12 cellular contexts compared by ENCODE assay signal in genomic region chr5:177098103-177098771, GRCh38. TPM values are rescaled to one million over a fixed set of nuclear protein-coding genes. Genes with fewer than 3 reads are reported as not detected.
DNase-seq lines count a peak whose midpoint lies in the region; ATAC-seq and TF ChIP-seq lines count a peak whose summit lies in the region.
"Had no signal": no experiment of that assay in that cellular context is flagged by ENCODE, and none has a peak within 500 bp of the region (broad histone marks: within the 10 kb centered on the region; RNA-seq: fewer than 3 reads in every experiment).

No MANE protein-coding gene starts in this region.

- H3K79me2 ChIP-seq in GM23248 (ENCODE audit: insufficient read depth) (no peaks in the 10 kb centered on the region), hepatocyte (no peaks in the 10 kb centered on the region)
- H3K79me2 ChIP-seq: parathyroid adenoma had no signal

- peak; percentile 51 for DNase-seq in GM23248
- no peak for DNase-seq in WERI-Rb-1
- no peak for DNase-seq in hepatocyte (ENCODE audit: low spot score)
- DNase-seq in gastrocnemius medialis = no peak
- DNase-seq in GM13976 (ENCODE audit: low spot score) = no peak
- no peak for DNase-seq in naive thymus-derived CD4-positive, alpha-beta T cell
- DNase-seq in NCI-H2196 (lab: John Stamatoyannopoulos, UW; ENCODE audit: unreplicated experiment) = no peak
- DNase-seq in NCI-H345 (lab: John Stamatoyannopoulos, UW) = no peak
- DNase-seq: amniotic stem cell, MV-4-11 had no signal

- H3K9ac ChIP-seq in GM23248 = no peak overlapping the region
- H3K9ac ChIP-seq: parathyroid adenoma had no signal

- H3K27ac ChIP-seq in GM23248 (no peak overlapping the region), WERI-Rb-1 (peak overlapping the region; percentile 40), hepatocyte (no peak overlapping the region), gastrocnemius medialis (no peak overlapping the region)
- H3K27ac ChIP-seq in naive thymus-derived CD4-positive, alpha-beta T cell (ENCODE audit: low read depth, low read length) = no peak overlapping the region
- H3K27ac ChIP-seq: parathyroid adenoma had no signal

- H3K4me1 Mint-ChIP-seq in naive thymus-derived CD4-positive, alpha-beta T cell = peaks cover 0 to 2% (median 0%) of the 10 kb centered on the region in 7 donors

- H2AFZ ChIP-seq in GM23248 (no peak overlapping the region), hepatocyte (no peak overlapping the region)
- H2AFZ ChIP-seq: parathyroid adenoma had no signal

- no peak overlapping the region for H3K4me2 ChIP-seq in GM23248 (ENCODE audit: unreplicated experiment)
- H3K4me2 ChIP-seq in hepatocyte = peak overlapping the region; percentile 35

- TF ChIP-seq CTCF in WERI-Rb-1 (IDR thresholded peaks at IDR 0.05; ENCODE audit: low read depth, low read length) = no peak
- TF ChIP-seq CTCF in hepatocyte (IDR thresholded peaks at IDR 0.05; ENCODE audit: poor library complexity) = no peak
- no peak for TF ChIP-seq CTCF in gastrocnemius medialis (IDR thresholded peaks at IDR 0.05 in 4 of 5, conservative IDR thresholded peaks at IDR 0.05 in 1 of 5)
- no peak for TF ChIP-seq CTCF in GM13976 (IDR thresholded peaks at IDR 0.05; ENCODE audit: borderline replicate concordance, control extremely low read depth, extremely low read depth, insufficient read depth, missing control alignments)

- H3K4me1 ChIP-seq in GM23248 (ENCODE audit: insufficient read depth) = no peaks in the 10 kb centered on the region
- H3K4me1 ChIP-seq in hepatocyte (ENCODE audit: insufficient read depth) = peaks cover 16% of the 10 kb centered on the region
- peaks cover 0 to 9% of the 10 kb centered on the region in 2 donors for H3K4me1 ChIP-seq in gastrocnemius medialis
- no peaks in the 10 kb centered on the region for H3K4me1 ChIP-seq in naive thymus-derived CD4-positive, alpha-beta T cell (ENCODE audit: control insufficient read depth in 2 of 2, insufficient read depth in 2 of 2, low read length in 2 of 2)
- H3K4me1 ChIP-seq: parathyroid adenoma had no signal

- H3K27me3 Mint-ChIP-seq in naive thymus-derived CD4-positive, alpha-beta T cell = peaks cover 0 to 8% (median 0%) of the 10 kb centered on the region in 5 donors

- no peak overlapping the region for H3K4me3 Mint-ChIP-seq in naive thymus-derived CD4-positive, alpha-beta T cell

- H3K36me3 Mint-ChIP-seq in naive thymus-derived CD4-positive, alpha-beta T cell = no peaks in the 10 kb centered on the region

- H3K9me3 ChIP-seq in GM23248 (ENCODE audit: low read depth) (no peaks in the 10 kb centered on the region), WERI-Rb-1 (ENCODE audit: severe bottlenecking) (no peaks in the 10 kb centered on the region), hepatocyte (ENCODE audit: low read depth) (no peaks in the 10 kb centered on the region), gastrocnemius medialis (no peaks in the 10 kb centered on the region)
- no peaks in the 10 kb centered on the region for H3K9me3 ChIP-seq in naive thymus-derived CD4-positive, alpha-beta T cell (ENCODE audit: control insufficient read depth in 2 of 3, low read length in 3 of 3)
- H3K9me3 ChIP-seq: tibial nerve had no signal

- no peaks in the 10 kb centered on the region for H3K9me3 Mint-ChIP-seq in naive thymus-derived CD4-positive, alpha-beta T cell

- intact Hi-C loops in gastrocnemius medialis (cut with DNase I; ENCODE audit: low total_unique reads) = no loop called here
- intact Hi-C loops in naive thymus-derived CD4-positive, alpha-beta T cell (cut with micrococcal nuclease) = no loop called here

- no peaks in the 10 kb centered on the region for H4K20me1 ChIP-seq in GM23248 (ENCODE audit: insufficient read depth)
- no peaks in the 10 kb centered on the region for H4K20me1 ChIP-seq in hepatocyte (ENCODE audit: insufficient read depth, poor library complexity, severe bottlenecking)

- in situ Hi-C loops in GM23248 (cut with MboI) = no loop called here
- in situ Hi-C loops in gastrocnemius medialis (cut with MboI; ENCODE audit: low sequenced_read_pairs in 4 of 4) = no loop called here
- in situ Hi-C loops in GM13976 (cut with MboI; ENCODE audit: low sequenced_read_pairs, unreplicated experiment) = no loop called here

- no peaks in the 10 kb centered on the region for H3F3A ChIP-seq in GM23248 (ENCODE audit: insufficient read depth)

- CTCF ChIA-PET in naive thymus-derived CD4-positive, alpha-beta T cell (lab: Charles Lee) = interaction anchor here (0.6 kb wide), 1 partner anchor 49 kb away, joined by 3 read pairs; no protein-coding TSS in a partner anchor

- H3K9me2 ChIP-seq in GM23248 (ENCODE audit: insufficient read depth) (no peaks in the 10 kb centered on the region), hepatocyte (replicated peaks; ENCODE audit: insufficient read depth) (no peaks in the 10 kb centered on the region)

- H3K27ac Mint-ChIP-seq in naive thymus-derived CD4-positive, alpha-beta T cell = no peak overlapping the region

- H3K36me3 ChIP-seq in GM23248 (ENCODE audit: low read depth) (no peaks in the 10 kb centered on the region), WERI-Rb-1 (no peaks in the 10 kb centered on the region), hepatocyte (replicated peaks; ENCODE audit: insufficient read depth, low read depth) (no peaks in the 10 kb centered on the region), gastrocnemius medialis (no peaks in the 10 kb centered on the region)
- H3K36me3 ChIP-seq in naive thymus-derived CD4-positive, alpha-beta T cell (ENCODE audit: control insufficient read depth in 2 of 3, insufficient read depth in 3 of 3, low read length in 3 of 3) = no peaks in the 10 kb centered on the region
- H3K36me3 ChIP-seq: tibial nerve had no signal

- 43 to 46% methylated on average over 11 to 14 of the region's 19 CpGs for WGBS in GM23248 (ENCODE audit: low coverage in 1 of 2, low lambda C conversion rate in 2 of 2, missing lambda C conversion rate in 2 of 2), 2 experiments
- WGBS in hepatocyte (ENCODE audit: low lambda C conversion rate, missing lambda C conversion rate) = 84% methylated on average over 16 of the region's 19 CpGs

- ATAC-seq in gastrocnemius medialis = peak; percentile 38 to 40
- ATAC-seq in naive thymus-derived CD4-positive, alpha-beta T cell = no peak

- H3K4me3 ChIP-seq in GM23248 (no peak overlapping the region), WERI-Rb-1 (ENCODE audit: low read depth, low read length) (no peak overlapping the region), hepatocyte (no peak overlapping the region), gastrocnemius medialis (no peak overlapping the region)
- H3K4me3 ChIP-seq in naive thymus-derived CD4-positive, alpha-beta T cell (ENCODE audit: low read length) = no peak overlapping the region
- H3K4me3 ChIP-seq: tibial nerve had no signal

- H3K27me3 ChIP-seq in GM23248 (replicated peaks; ENCODE audit: insufficient read depth) (no peaks in the 10 kb centered on the region; the same call in 1 of the 2 replicates), WERI-Rb-1 (ENCODE audit: insufficient read depth, low read depth, severe bottlenecking) (no peaks in the 10 kb centered on the region), hepatocyte (no peaks in the 10 kb centered on the region), gastrocnemius medialis (peaks cover 5 to 15% (median 15%) of the 10 kb centered on the region in 3 donors)
- H3K27me3 ChIP-seq in naive thymus-derived CD4-positive, alpha-beta T cell (ENCODE audit: control insufficient read depth in 2 of 2, insufficient read depth in 2 of 2, low read length in 2 of 2) = no peaks in the 10 kb centered on the region
- H3K27me3 ChIP-seq: tibial nerve had no signal

- no peak for TF ChIP-seq POLR2A in gastrocnemius medialis (IDR thresholded peaks at IDR 0.05)

- POLR2A ChIA-PET in naive thymus-derived CD4-positive, alpha-beta T cell (lab: Charles Lee) = no interaction called here

RNA-seq across cellular contexts. Expression of gene FGFR4, which starts 11.5 kb away (rescaled TPM):
- total RNA-seq in GM23248 (2014; rRNA removed; shearing (Covaris generic)) = not detected in 2 replicates
- polyA plus RNA-seq in GM23248 (2016; fragmentation: Nextera tagmentation; extraction: Ambion mirVana) = 0.10 TPM in 1 of 2 replicates, not detected in the other
- 90.2 and 121 TPM in 2 replicates for total RNA-seq in hepatocyte
- 75.6 and 94.3 TPM in 2 replicates for polyA plus RNA-seq in hepatocyte
- total RNA-seq in gastrocnemius medialis = 1 to 10 TPM in 3 of 4 donors, under 1 TPM in 1; 0.56 to 5.0 (median 2.5) TPM
- total RNA-seq in naive thymus-derived CD4-positive, alpha-beta T cell = 1 to 10 TPM; 1.3 to 3.6 (median 3.1) TPM
- polyA plus RNA-seq in naive thymus-derived CD4-positive, alpha-beta T cell = under 1 TPM; 0.20 to 0.40 TPM

RNA-seq across cellular contexts. Expression of gene NSD1, which starts 35.3 kb away (rescaled TPM):
- total RNA-seq in GM23248 (2014; rRNA removed; shearing (Covaris generic)) = 29.7 and 31.9 TPM in 2 replicates
- polyA plus RNA-seq in GM23248 (2016; fragmentation: Nextera tagmentation; extraction: Ambion mirVana) = 25.9 and 26.9 TPM in 2 replicates
- total RNA-seq in hepatocyte = 28.8 and 29.1 TPM in 2 replicates
- 23.4 and 26.6 TPM in 2 replicates for polyA plus RNA-seq in hepatocyte
- total RNA-seq in gastrocnemius medialis = 10 to 100 TPM; 25.4 to 32.7 (median 29.0) TPM
- total RNA-seq in naive thymus-derived CD4-positive, alpha-beta T cell = 100 to 1,000 TPM; 105 to 126 (median 117) TPM
- polyA plus RNA-seq in naive thymus-derived CD4-positive, alpha-beta T cell = 10 to 100 TPM; 57.0 to 65.4 TPM

Comparison
In these comparisons a context has a peak if more than half of its experiments do, and no peak if none do; other contexts are left out.
1. RNA of gene FGFR4, which starts 11.5 kb away (total RNA-seq): 90.2 to 121 TPM in hepatocyte; 0.56 to 5.0 TPM in gastrocnemius medialis, 1.3 to 3.6 TPM in naive thymus-derived CD4-positive, alpha-beta T cell and not detected in GM23248; every median in the first group is over 10 times any median in the second.